8 cellular contexts compared by ENCODE assay signal in genomic region chr3:38521391-38521987, GRCh38. TPM values are rescaled to one million over a fixed set of nuclear protein-coding genes. Genes with fewer than 3 reads are reported as not detected.
DNase-seq lines count a peak whose midpoint lies in the region; FAIRE-seq and TF ChIP-seq lines count a peak whose summit lies in the region.

No MANE protein-coding gene starts in this region.

- no peaks in the 10 kb centered on the region for H3K9me3 Mint-ChIP-seq in osteocyte (ENCODE audit: unreplicated experiment)

- DNase-seq in DMS153 (lab: John Stamatoyannopoulos, UW), result peak; percentile 11
- DNase-seq in DMS153 treated with DMSO at 0.1 percent for 48 hours (lab: John Stamatoyannopoulos, UW; ENCODE audit: unreplicated experiment), result no peak
- peak; percentile 64 for DNase-seq in LoVo (ENCODE audit: low spot score)
- DNase-seq in RWPE1 (ENCODE audit: low spot score), result peak; percentile 47
- peak; percentile 33 for DNase-seq in activated T-helper 9 cell treated with anti-CD3 and anti-CD28 coated beads, Interleukin-2, amount 50 U/mL, for 16 hours (ENCODE audit: low read depth)
- DNase-seq in frontal cortex (ENCODE audit: low spot score in 2 of 2), result peak; percentile 37 to 46
- no peak for DNase-seq in osteocyte (ENCODE audit: extremely low spot score, unreplicated experiment)
- DNase-seq in urothelium cell line (ENCODE audit: low spot score), result peak; percentile 61

- H3K27ac Mint-ChIP-seq in osteocyte (ENCODE audit: unreplicated experiment), result no peak overlapping the region

- H3K36me3 Mint-ChIP-seq in osteocyte (ENCODE audit: unreplicated experiment), result peaks cover 42% of the 10 kb centered on the region

- FAIRE-seq in frontal cortex (lab: Jason Lieb, UNC) (peak; percentile 30), urothelium cell line (lab: Jason Lieb, UNC) (no peak)

- CTCF ChIA-PET in RWPE1 (lab: Yijun Ruan, JAX), result interaction anchor here (0.6 to 1.4 kb wide), 13 partner anchors 11 to 510 kb away, joined by 3 to 9 read pairs (median 3); no protein-coding TSS in a partner anchor

- no peak overlapping the region for H3K27ac ChIP-seq in RWPE1

- H3K4me3 Mint-ChIP-seq in osteocyte (ENCODE audit: unreplicated experiment), result no peak overlapping the region

- peaks cover 11% of the 10 kb centered on the region for H3K4me1 Mint-ChIP-seq in osteocyte (ENCODE audit: unreplicated experiment)

- peak; percentile 89 for TF ChIP-seq CTCF in RWPE1 (conservative IDR thresholded peaks at IDR 0.05; ENCODE audit: low read depth)
- TF ChIP-seq CTCF in osteocyte (IDR thresholded peaks at IDR 0.05), result peak; percentile 94

- POLR2A ChIA-PET in RWPE1 (lab: Yijun Ruan, JAX; ENCODE audit: low non-redundant PET), result no interaction called here

- no peaks in the 10 kb centered on the region for H3K27me3 Mint-ChIP-seq in osteocyte (ENCODE audit: unreplicated experiment)

RNA-seq across cellular contexts. Expression of gene EXOG, which starts 25.3 kb away (rescaled TPM):
- total RNA-seq in frontal cortex (13.5 TPM), osteocyte (17.9 and 18.4 TPM in 2 replicates)

Comparison
In these comparisons a context has a peak if more than half of its experiments do, and no peak if none do; other contexts are left out.
1. DNase-seq: peak in DMS153 (single experiment), LoVo (single experiment), RWPE1 (single experiment), activated T-helper 9 cell treated with anti-CD3 and anti-CD28 coated beads, Interleukin-2, amount 50 U/mL, for 16 hours (single experiment), frontal cortex (2 of 2) and urothelium cell line (single experiment); none in DMS153 treated with DMSO at 0.1 percent for 48 hours (single experiment) and osteocyte (single experiment).